Comparison of ENCODE assay signal across 1 cellular context in the genomic region with DNA sequence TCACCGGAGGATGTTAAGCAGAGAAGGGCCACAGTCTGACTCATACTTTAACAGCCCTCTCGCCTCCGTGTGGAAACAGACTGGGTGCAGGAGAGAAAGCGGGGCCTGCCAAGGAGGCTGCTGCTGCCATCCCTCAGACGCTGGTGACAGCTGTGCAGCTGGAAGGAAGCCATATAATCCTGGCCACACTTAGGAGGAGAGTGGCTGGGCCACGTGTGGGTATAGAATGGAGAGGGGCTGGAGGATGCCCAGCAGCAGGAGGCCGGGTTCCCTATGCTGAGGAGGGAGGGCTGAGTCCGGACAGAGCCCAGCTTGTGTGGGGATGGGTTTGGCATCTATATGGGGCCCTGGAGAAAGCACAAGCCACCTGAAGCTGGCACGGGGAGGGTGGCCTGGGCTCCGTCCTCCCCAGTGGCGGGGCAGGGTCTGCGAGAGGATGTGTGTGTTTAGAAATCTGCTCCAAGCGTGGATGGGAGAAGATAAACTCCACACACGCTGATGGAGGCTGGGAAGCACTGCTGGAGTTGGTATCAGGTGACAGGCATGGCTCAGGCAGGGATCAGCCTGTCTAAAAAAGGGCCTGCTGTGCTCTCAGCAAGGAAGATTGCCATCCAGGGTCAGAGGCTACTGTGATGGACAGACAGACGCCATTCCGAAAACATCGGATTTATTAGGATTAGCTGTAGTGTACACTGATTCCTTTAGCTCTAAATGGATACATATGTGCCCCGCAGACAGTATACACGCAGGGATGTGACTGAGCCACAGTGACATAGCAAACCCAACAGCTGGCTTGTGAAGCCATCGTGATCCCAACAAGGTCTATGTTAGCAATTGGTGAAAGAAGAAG.
TF ChIP-seq lines count a peak whose summit lies in the region.

No MANE protein-coding gene starts in this region.

TF ChIP-seq in HepG2, 621 proteins besides CTCF, POLR2A, EP300 and RAD21:
- TF ChIP-seq HOXA7 (CRISPR knock-in tag; IDR thresholded peaks at IDR 0.05) (no peak), MTF1 (CRISPR knock-in tag; IDR thresholded peaks at IDR 0.05) (no peak), KLF6 (CRISPR knock-in tag; IDR thresholded peaks at IDR 0.05) (no peak), NONO (IDR thresholded peaks at IDR 0.05) (no peak), NONO (CRISPR knock-in tag; conservative IDR thresholded peaks at IDR 0.05) (no peak), MAX (IDR thresholded peaks at IDR 0.05) (no peak), ZNF343 (CRISPR knock-in tag; IDR thresholded peaks at IDR 0.05) (no peak), ARID2 (CRISPR knock-in tag; IDR thresholded peaks at IDR 0.05; ENCODE audit: borderline replicate concordance) (no peak), U2AF2 (IDR thresholded peaks at IDR 0.05; ENCODE audit: low read depth, low read length) (no peak), ZNF30 (CRISPR knock-in tag; IDR thresholded peaks at IDR 0.05) (no peak), SAP130 (CRISPR knock-in tag; IDR thresholded peaks at IDR 0.05; ENCODE audit: low read depth) (no peak), ZNF3 (CRISPR knock-in tag; IDR thresholded peaks at IDR 0.05) (no peak), EED (CRISPR knock-in tag; IDR thresholded peaks at IDR 0.05) (no peak), NR0B2 (CRISPR knock-in tag; IDR thresholded peaks at IDR 0.05) (no peak), HHEX (CRISPR knock-in tag; IDR thresholded peaks at IDR 0.05) (no peak), GLI4 (CRISPR knock-in tag; IDR thresholded peaks at IDR 0.05; ENCODE audit: borderline replicate concordance) (no peak), ZNF616 (CRISPR knock-in tag; IDR thresholded peaks at IDR 0.05; ENCODE audit: low read depth) (no peak), DR1 (CRISPR knock-in tag; IDR thresholded peaks at IDR 0.05) (no peak)
- TF ChIP-seq, protein P1, sequence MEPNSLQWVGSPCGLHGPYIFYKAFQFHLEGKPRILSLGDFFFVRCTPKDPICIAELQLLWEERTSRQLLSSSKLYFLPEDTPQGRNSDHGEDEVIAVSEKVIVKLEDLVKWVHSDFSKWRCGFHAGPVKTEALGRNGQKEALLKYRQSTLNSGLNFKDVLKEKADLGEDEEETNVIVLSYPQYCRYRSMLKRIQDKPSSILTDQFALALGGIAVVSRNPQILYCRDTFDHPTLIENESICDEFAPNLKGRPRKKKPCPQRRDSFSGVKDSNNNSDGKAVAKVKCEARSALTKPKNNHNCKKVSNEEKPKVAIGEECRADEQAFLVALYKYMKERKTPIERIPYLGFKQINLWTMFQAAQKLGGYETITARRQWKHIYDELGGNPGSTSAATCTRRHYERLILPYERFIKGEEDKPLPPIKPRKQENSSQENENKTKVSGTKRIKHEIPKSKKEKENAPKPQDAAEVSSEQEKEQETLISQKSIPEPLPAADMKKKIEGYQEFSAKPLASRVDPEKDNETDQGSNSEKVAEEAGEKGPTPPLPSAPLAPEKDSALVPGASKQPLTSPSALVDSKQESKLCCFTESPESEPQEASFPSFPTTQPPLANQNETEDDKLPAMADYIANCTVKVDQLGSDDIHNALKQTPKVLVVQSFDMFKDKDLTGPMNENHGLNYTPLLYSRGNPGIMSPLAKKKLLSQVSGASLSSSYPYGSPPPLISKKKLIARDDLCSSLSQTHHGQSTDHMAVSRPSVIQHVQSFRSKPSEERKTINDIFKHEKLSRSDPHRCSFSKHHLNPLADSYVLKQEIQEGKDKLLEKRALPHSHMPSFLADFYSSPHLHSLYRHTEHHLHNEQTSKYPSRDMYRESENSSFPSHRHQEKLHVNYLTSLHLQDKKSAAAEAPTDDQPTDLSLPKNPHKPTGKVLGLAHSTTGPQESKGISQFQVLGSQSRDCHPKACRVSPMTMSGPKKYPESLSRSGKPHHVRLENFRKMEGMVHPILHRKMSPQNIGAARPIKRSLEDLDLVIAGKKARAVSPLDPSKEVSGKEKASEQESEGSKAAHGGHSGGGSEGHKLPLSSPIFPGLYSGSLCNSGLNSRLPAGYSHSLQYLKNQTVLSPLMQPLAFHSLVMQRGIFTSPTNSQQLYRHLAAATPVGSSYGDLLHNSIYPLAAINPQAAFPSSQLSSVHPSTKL (CRISPR knock-in tag; IDR thresholded peaks at IDR 0.05), result no peak
- TF ChIP-seq, protein P2, sequence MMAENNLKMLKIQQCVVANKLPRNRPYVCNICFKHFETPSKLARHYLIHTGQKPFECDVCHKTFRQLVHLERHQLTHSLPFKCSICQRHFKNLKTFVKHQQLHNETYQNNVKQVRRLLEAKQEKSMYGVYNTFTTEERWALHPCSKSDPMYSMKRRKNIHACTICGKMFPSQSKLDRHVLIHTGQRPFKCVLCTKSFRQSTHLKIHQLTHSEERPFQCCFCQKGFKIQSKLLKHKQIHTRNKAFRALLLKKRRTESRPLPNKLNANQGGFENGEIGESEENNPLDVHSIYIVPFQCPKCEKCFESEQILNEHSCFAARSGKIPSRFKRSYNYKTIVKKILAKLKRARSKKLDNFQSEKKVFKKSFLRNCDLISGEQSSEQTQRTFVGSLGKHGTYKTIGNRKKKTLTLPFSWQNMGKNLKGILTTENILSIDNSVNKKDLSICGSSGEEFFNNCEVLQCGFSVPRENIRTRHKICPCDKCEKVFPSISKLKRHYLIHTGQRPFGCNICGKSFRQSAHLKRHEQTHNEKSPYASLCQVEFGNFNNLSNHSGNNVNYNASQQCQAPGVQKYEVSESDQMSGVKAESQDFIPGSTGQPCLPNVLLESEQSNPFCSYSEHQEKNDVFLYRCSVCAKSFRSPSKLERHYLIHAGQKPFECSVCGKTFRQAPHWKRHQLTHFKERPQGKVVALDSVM (CRISPR knock-in tag; IDR thresholded peaks at IDR 0.05), result no peak
- TF ChIP-seq, protein P3, sequence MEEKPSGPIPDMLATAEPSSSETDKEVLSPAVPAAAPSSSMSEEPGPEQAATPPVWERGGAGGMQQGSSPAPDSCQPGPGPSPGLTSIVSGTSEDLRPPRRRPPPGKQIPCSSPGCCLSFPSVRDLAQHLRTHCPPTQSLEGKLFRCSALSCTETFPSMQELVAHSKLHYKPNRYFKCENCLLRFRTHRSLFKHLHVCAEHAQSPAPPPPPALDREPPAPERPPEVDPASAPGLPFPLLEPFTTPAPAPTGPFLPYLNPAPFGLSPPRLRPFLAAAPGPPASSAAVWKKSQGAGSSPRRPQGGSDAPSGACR (CRISPR knock-in tag; IDR thresholded peaks at IDR 0.05), result no peak
